Comparison of ENCODE assay signal across 17 cellular contexts in genomic region chr4:122855491-122855890, GRCh38. TPM values are rescaled to one million over a fixed set of nuclear protein-coding genes. Genes with fewer than 3 reads are reported as not detected.
DNase-seq lines count a peak whose midpoint lies in the region; ATAC-seq, FAIRE-seq and TF ChIP-seq lines count a peak whose summit lies in the region.
"Had no signal": no experiment of that assay in that cellular context is flagged by ENCODE, and none has a peak within 500 bp of the region (broad histone marks: within the 10 kb centered on the region; RNA-seq: fewer than 3 reads in every experiment).

No MANE protein-coding gene starts in this region.

- no peaks in the 10 kb centered on the region for H4K20me1 ChIP-seq in OCI-LY7 (ENCODE audit: insufficient read depth, low read length)

- CTCF ChIA-PET in A549 (lab: Yijun Ruan, JAX) (interaction anchor here (1.3 kb wide), 1 partner anchor 97 kb away, joined by 4 read pairs; no protein-coding TSS in a partner anchor), OCI-LY7 (lab: Charles Lee; ENCODE audit: unreplicated experiment) (interaction anchor here (0.7 kb wide), 1 partner anchor 59 kb away, joined by 3 read pairs; no protein-coding TSS in a partner anchor)

- TF ChIP-seq RAD21 in A549 (conservative IDR thresholded peaks at IDR 0.05 in 1 of 2, IDR thresholded peaks at IDR 0.05 in 1 of 2) = no peak

- peak overlapping the region; percentile 27; the same call in 1 of the 2 replicates for H2AFZ ChIP-seq in OCI-LY7 (ENCODE audit: low read length)

- H3K4me2 ChIP-seq in A549 (peak overlapping the region; percentile 81), OCI-LY7 (ENCODE audit: low read length) (no peak overlapping the region)

- H3K27ac ChIP-seq in A549 = peak overlapping the region; percentile 29 to 77; a peak in 4 of 6 replicates
- no peak overlapping the region for H3K27ac ChIP-seq in OCI-LY7 (ENCODE audit: low read depth, low read length, poor library complexity, severe bottlenecking)

- H3K36me3 ChIP-seq in OCI-LY7 (ENCODE audit: insufficient read depth, low read length) = no peaks in the 10 kb centered on the region

- FAIRE-seq in A549 (lab: Jason Lieb, UNC) = no peak
- FAIRE-seq: bronchial epithelial cell, endometrium, islet of Langerhans had no signal

- BruUV-seq in OCI-LY7 (replicated peaks; lab: Mats Ljungman, UMichigan) = no TSS peak

- no peaks in the 10 kb centered on the region for H3K79me2 ChIP-seq in OCI-LY7 (ENCODE audit: insufficient read depth, low read depth, low read length)

- H3K9me2 ChIP-seq in OCI-LY7 (ENCODE audit: insufficient read depth, low read length) = no peaks in the 10 kb centered on the region

- POLR2A ChIA-PET in A549 (lab: Yijun Ruan, JAX) = no interaction called here
- POLR2A ChIA-PET in OCI-LY7 (lab: Charles Lee) = interaction anchor here (0.7 to 2.3 kb wide), 2 partner anchors 21 to 22 kb away, joined by 3 to 7 read pairs; no protein-coding TSS in a partner anchor

- intact Hi-C loops in OCI-LY7 (cut with micrococcal nuclease; ENCODE audit: unreplicated experiment) = no loop called here

- no peak for TF ChIP-seq EP300 in A549 (IDR thresholded peaks at IDR 0.05)

- H3K4me1 ChIP-seq in A549 (peaks cover 88% of the 10 kb centered on the region), OCI-LY7 (ENCODE audit: insufficient read depth, low read length, poor library complexity, severe bottlenecking) (no peaks in the 10 kb centered on the region)

- ATAC-seq in A549 (no peak; a peak in 1 of 6 replicates), GM21367 (IDR thresholded peaks at IDR 0.05; ENCODE audit: unreplicated experiment) (no peak), HG02852 (IDR thresholded peaks at IDR 0.05; ENCODE audit: unreplicated experiment) (no peak)

- 70% methylated on average over 1 of the region's 1 CpG for WGBS in A549 (ENCODE audit: missing lambda C conversion rate)

- H3K9me3 ChIP-seq in A549 = no peaks in the 10 kb centered on the region
- no peaks in the 10 kb centered on the region for H3K9me3 ChIP-seq in OCI-LY7 (ENCODE audit: low read length)

- H3K4me3 ChIP-seq in A549 (no peak overlapping the region), OCI-LY7 (ENCODE audit: low read depth, low read length, poor library complexity, severe bottlenecking) (no peak overlapping the region)

- no peak for TF ChIP-seq POLR2A in A549 (IDR thresholded peaks at IDR 0.05; ENCODE audit: low read length)

- TF ChIP-seq CTCF in A549 (IDR thresholded peaks at IDR 0.05) (no peak), OCI-LY7 (conservative IDR thresholded peaks at IDR 0.05; ENCODE audit: low read length) (no peak)

- DNase-seq in A549 (ENCODE audit: low read depth in 1 of 2, low spot score in 1 of 2) (no peak), OCI-LY7 (ENCODE audit: low spot score) (peak; percentile 5), dermis blood vessel endothelial cell (peak; percentile 69), pulmonary artery endothelial cell (ENCODE audit: low read depth, low spot score) (peak; percentile 17), foreskin melanocyte (no peak), iPS-NIHi7 (ENCODE audit: extremely low spot score) (no peak)
- DNase-seq: ACHN; activated CD8-positive, alpha-beta memory T cell treated with anti-CD3 and anti-CD28 coated beads, Interleukin-2, amount 50 U/mL, for 4 hours; activated naive CD4-positive, alpha-beta T cell treated with Interleukin-2 at 50 U/mL for 16 hours; GDM1; NCI-H1105 treated with DMSO at 0.1 percent for 48 hours; T-helper 1 cell had no signal

TF ChIP-seq in A549, 52 proteins besides CTCF, POLR2A, EP300 and RAD21:
- no peak for TF ChIP-seq SMC3 (IDR thresholded peaks at IDR 0.05)
- no peak for TF ChIP-seq POLR2AphosphoS2 (conservative IDR thresholded peaks at IDR 0.05; ENCODE audit: low read length)
- TF ChIP-seq JUN (IDR thresholded peaks at IDR 0.05) = no peak
- no peak for TF ChIP-seq ATOH8 (CRISPR knock-in tag; IDR thresholded peaks at IDR 0.05; ENCODE audit: low read depth)

RNA-seq across cellular contexts. Expression of gene FGF2, which starts 28.9 kb away (rescaled TPM):
- 32.5 and 45.2 TPM in 2 replicates for polyA plus RNA-seq in A549 (2011; rRNA removed)
- 8.0 and 10.2 TPM in 2 replicates for polyA plus RNA-seq in A549 (2012; cell fraction: cytosol; rRNA removed)
- polyA plus RNA-seq in A549 (2012; cell fraction: nucleus; rRNA removed) = 5.8 and 6.5 TPM in 2 replicates
- polyA plus RNA-seq in A549 (2017; fragmentation: RNase III; extraction: RNeasy Plus Mini Kit Qiagen cat#74134 plus additional on column Dnase treatment) = 32.4 to 35.1 TPM (median 32.9 TPM) in 3 replicates
- polyA minus RNA-seq in A549 (2011; rRNA and poly(A)+ RNA removed) = 19.3 and 20.7 TPM in 2 replicates
- not detected in 2 replicates for total RNA-seq in OCI-LY7 (2014; rRNA removed; shearing (Covaris generic))
- total RNA-seq in OCI-LY7 (2022) = 0.53 and 0.85 TPM in 2 replicates
- 31.8 and 41.6 TPM in 2 replicates for total RNA-seq in dermis blood vessel endothelial cell
- 16.6 and 28.0 TPM in 2 replicates for total RNA-seq in pulmonary artery endothelial cell

Comparison
In these comparisons a context has a peak if more than half of its experiments do, and no peak if none do; other contexts are left out.
1. DNase-seq: peak in OCI-LY7 (single experiment), dermis blood vessel endothelial cell (single experiment) and pulmonary artery endothelial cell (single experiment); none in A549 (0 of 2), foreskin melanocyte (single experiment) and iPS-NIHi7 (single experiment).